Comparison of ENCODE assay signal across 14 cellular contexts in genomic region chr2:166449439-166449838, GRCh38. TPM values are rescaled to one million over a fixed set of nuclear protein-coding genes. Genes with fewer than 3 reads are reported as not detected.
DNase-seq lines count a peak whose midpoint lies in the region; ATAC-seq, FAIRE-seq and TF ChIP-seq lines count a peak whose summit lies in the region.
"Had no signal": no experiment of that assay in that cellular context is flagged by ENCODE, and none has a peak within 500 bp of the region (broad histone marks: within the 10 kb centered on the region; RNA-seq: fewer than 3 reads in every experiment).

No MANE protein-coding gene starts in this region.

- H3K27ac ChIP-seq in OCI-LY7 (ENCODE audit: low read depth, low read length, poor library complexity, severe bottlenecking) = no peak overlapping the region
- H3K27ac ChIP-seq: gastroesophageal sphincter, upper lobe of right lung had no signal

- intact Hi-C loops in OCI-LY7 (cut with micrococcal nuclease; ENCODE audit: unreplicated experiment) = no loop called here

- no peak overlapping the region for H3K4me3 ChIP-seq in MG63
- H3K4me3 ChIP-seq in OCI-LY7 (ENCODE audit: low read depth, low read length, poor library complexity, severe bottlenecking) = no peak overlapping the region
- H3K4me3 ChIP-seq: gastroesophageal sphincter, upper lobe of right lung had no signal

- CTCF ChIA-PET in OCI-LY7 (lab: Charles Lee; ENCODE audit: unreplicated experiment) = interaction anchor here (0.6 kb wide), 1 partner anchor 23 kb away, joined by 3 read pairs; no protein-coding TSS in a partner anchor

- ATAC-seq in GM19463 (IDR thresholded peaks at IDR 0.05; ENCODE audit: unreplicated experiment) (peak; percentile 87), HG02798 (IDR thresholded peaks at IDR 0.05; ENCODE audit: poor library complexity, unreplicated experiment) (peak; percentile 81), HG03460 (IDR thresholded peaks at IDR 0.05; ENCODE audit: unreplicated experiment) (peak; percentile 85)
- ATAC-seq: gastroesophageal sphincter, upper lobe of right lung had no signal

- TF ChIP-seq CTCF in GM13976 (IDR thresholded peaks at IDR 0.05; ENCODE audit: borderline replicate concordance, control extremely low read depth, extremely low read depth, insufficient read depth, missing control alignments) (no peak), OCI-LY7 (conservative IDR thresholded peaks at IDR 0.05; ENCODE audit: low read length) (no peak)

- H3K27me3 ChIP-seq in MG63 = no peaks in the 10 kb centered on the region
- H3K27me3 ChIP-seq: gastroesophageal sphincter, upper lobe of right lung had no signal

- TF ChIP-seq POLR2A in H54 (IDR thresholded peaks at IDR 0.05; ENCODE audit: low read depth, low read length) (no peak), erythroblast (IDR thresholded peaks at IDR 0.05; ENCODE audit: low read length) (no peak)

- no peaks in the 10 kb centered on the region for H3K9me2 ChIP-seq in OCI-LY7 (ENCODE audit: insufficient read depth, low read length)

- no TSS peak for BruUV-seq in OCI-LY7 (replicated peaks; lab: Mats Ljungman, UMichigan)

- peak; percentile 1 for DNase-seq in GM13976 (ENCODE audit: low spot score)
- no peak for DNase-seq in MG63
- no peak for DNase-seq in OCI-LY7 (ENCODE audit: low spot score)
- DNase-seq in H54 (ENCODE audit: insufficient read length, low spot score) = no peak
- DNase-seq in erythroblast (lab: John Stamatoyannopoulos, UW) = no peak
- DNase-seq: activated CD4-positive, alpha-beta T cell treated with anti-CD3 and anti-CD28 coated beads, Interleukin-2, amount 50 U/mL, for 4 hours; NCI-H2227 treated with DMSO at 0.1 percent for 48 hours; upper lobe of right lung had no signal

- no peaks in the 10 kb centered on the region for H3K36me3 ChIP-seq in MG63
- no peaks in the 10 kb centered on the region for H3K36me3 ChIP-seq in OCI-LY7 (ENCODE audit: insufficient read depth, low read length)
- H3K36me3 ChIP-seq: upper lobe of right lung had no signal

- H3K9me3 ChIP-seq in MG63 = no peaks in the 10 kb centered on the region
- no peaks in the 10 kb centered on the region for H3K9me3 ChIP-seq in OCI-LY7 (ENCODE audit: low read length)
- H3K9me3 ChIP-seq: gastroesophageal sphincter, upper lobe of right lung had no signal

- no peaks in the 10 kb centered on the region for H3K79me2 ChIP-seq in OCI-LY7 (ENCODE audit: insufficient read depth, low read depth, low read length)

- H3K4me2 ChIP-seq in OCI-LY7 (ENCODE audit: low read length) = no peak overlapping the region

- no peak overlapping the region for H2AFZ ChIP-seq in OCI-LY7 (ENCODE audit: low read length)

- no peaks in the 10 kb centered on the region for H4K20me1 ChIP-seq in OCI-LY7 (ENCODE audit: insufficient read depth, low read length)

- no peak for FAIRE-seq in H54 (lab: Jason Lieb, UNC)

- POLR2A ChIA-PET in OCI-LY7 (lab: Charles Lee) = no interaction called here

- in situ Hi-C loops in GM13976 (cut with MboI; ENCODE audit: low sequenced_read_pairs, unreplicated experiment) = no loop called here

- no peaks in the 10 kb centered on the region for H3K4me1 ChIP-seq in OCI-LY7 (ENCODE audit: insufficient read depth, low read length, poor library complexity, severe bottlenecking)
- H3K4me1 ChIP-seq: gastroesophageal sphincter, upper lobe of right lung had no signal

RNA-seq across cellular contexts. Expression of gene SCN7A, which starts 44.6 kb away (rescaled TPM):
- not detected in 2 replicates for total RNA-seq in MG63 (2014; rRNA removed; shearing (Covaris generic); ENCODE audit: low replicate concordance)
- total RNA-seq in OCI-LY7 (2014; rRNA removed; shearing (Covaris generic)) = not detected in 2 replicates
- total RNA-seq in OCI-LY7 (2022) = not detected in 2 replicates
- total RNA-seq: A673, RPMI7951 had no signal
